Comparison of ENCODE assay signal across 8 cellular contexts in genomic region chr11:36594316-36594989, GRCh38. TPM values are rescaled to one million over a fixed set of nuclear protein-coding genes. Genes with fewer than 3 reads are reported as not detected.
DNase-seq lines count a peak whose midpoint lies in the region; ATAC-seq, FAIRE-seq and TF ChIP-seq lines count a peak whose summit lies in the region.

Gene IFTAP, plus strand, starts transcription at chr11:36594502. Its CDS starts 15,602 bp downstream, at chr11:36610104.

- POLR2A ChIA-PET in A673 (lab: Charles Lee; ENCODE audit: low non-redundant PET): interaction anchor here (0.6 kb wide), 1 partner anchor 1103 kb away, joined by 3 read pairs; no protein-coding TSS in a partner anchor

- ATAC-seq in GM18517 (IDR thresholded peaks at IDR 0.05; ENCODE audit: unreplicated experiment): peak; percentile 91
- ATAC-seq in HG03139 (IDR thresholded peaks at IDR 0.05; ENCODE audit: unreplicated experiment): peak; percentile 57
- peak; percentile 100 for ATAC-seq in lung (ENCODE audit: insufficient read depth, low FRiP score)

- H3K36me3 ChIP-seq in A673 (ENCODE audit: insufficient read depth, low read length, poor library complexity, severe bottlenecking) (no peaks in the 10 kb centered on the region), lung (ENCODE audit: control insufficient read depth in 2 of 2, insufficient read depth in 2 of 2, low read length in 2 of 2) (no peaks in the 10 kb centered on the region)

- no peak for TF ChIP-seq CTCF in A673 (conservative IDR thresholded peaks at IDR 0.05; ENCODE audit: low read depth, low read length)
- no peak for TF ChIP-seq CTCF in lung (IDR thresholded peaks at IDR 0.05; ENCODE audit: control extremely low read depth, extremely low read depth)

- H3K4me3 ChIP-seq in A673 (ENCODE audit: low read depth, low read length, poor library complexity, severe bottlenecking) (peak within 1 kb of the TSS; percentile 61), lung (peak within 1 kb of the TSS; percentile 82)

- H3K4me1 ChIP-seq in A673 (ENCODE audit: insufficient read depth, low read length, poor library complexity, severe bottlenecking) (peaks cover 7% of the 10 kb centered on the region), lung (ENCODE audit: control insufficient read depth in 2 of 2, insufficient read depth in 2 of 2, low read length in 2 of 2) (peaks cover 0 to 2% of the 10 kb centered on the region in 2 donors)

- TSS peak; percentile 64 for BruUV-seq in A673 (replicated peaks; lab: Mats Ljungman, UMichigan)

- FAIRE-seq in endometrium (lab: Jason Lieb, UNC): peak; percentile 97

- peak; percentile 99 for DNase-seq in A673 (ENCODE audit: low spot score)
- peak; percentile 84 for DNase-seq in NCI-H226
- DNase-seq in activated CD4-positive, alpha-beta T cell treated with anti-CD3 and anti-CD28 coated beads, Interleukin-2, amount 50 U/mL, for 1 hour: peak; percentile 1
- DNase-seq in lung (ENCODE audit: low spot score): peak; percentile 54
- DNase-seq in stimulated activated CD8-positive, alpha-beta memory T cell treated with anti-CD3 and anti-CD28 coated beads, Interleukin-4, amount 100 ng/mL, for 48 hours: peak; percentile 32

- peaks cover 38% of the 10 kb centered on the region for H3K27me3 ChIP-seq in A673 (replicated peaks; ENCODE audit: insufficient read depth, low read depth, low read length, poor library complexity)
- H3K27me3 ChIP-seq in lung (ENCODE audit: control insufficient read depth, insufficient read depth): no peaks in the 10 kb centered on the region

- CTCF ChIA-PET in A673 (lab: Charles Lee): interaction anchor here (1.0 kb wide), 2 partner anchors 31 to 153 kb away, joined by 3 to 5 read pairs; no protein-coding TSS in a partner anchor

- H3K9me3 ChIP-seq in A673 (ENCODE audit: low read depth, low read length, poor library complexity, severe bottlenecking): no peaks in the 10 kb centered on the region
- H3K9me3 ChIP-seq in lung (ENCODE audit: control insufficient read depth in 2 of 2, insufficient read depth in 1 of 2, low read length in 1 of 2): no peaks in the 10 kb centered on the region

- WGBS in lung, 2 donors: 0 to 1% methylated on average over 29 of the region's 29 CpGs

- intact Hi-C loops in A673 (cut with micrococcal nuclease; ENCODE audit: unreplicated experiment): no loop called here

- peak within 1 kb of the TSS; percentile 1 for H3K27ac ChIP-seq in A673 (ENCODE audit: low read depth, low read length, poor library complexity, severe bottlenecking)
- peak within 1 kb of the TSS; percentile 27 to 82 for H3K27ac ChIP-seq in lung (ENCODE audit: low read depth in 1 of 2, low read length in 1 of 2)

RNA-seq across cellular contexts. Expression of gene IFTAP, which starts in this region (rescaled TPM):
- total RNA-seq in A673 (2021) (25.3 and 30.3 TPM in 2 replicates), lung (10 to 100 TPM; 17.7 to 36.1 TPM)
- 10 to 100 TPM; 18.4 to 30.7 TPM for polyA plus RNA-seq in lung

Comparison
In these comparisons a context has a peak if more than half of its experiments do, and no peak if none do; other contexts are left out.
1. Peak in every context shown above with its lines: DNase-seq, ATAC-seq, H3K4me3 ChIP-seq and H3K27ac ChIP-seq.
2. DNase-seq: peak in every context shown above with its lines; median percentile 99 in A673; 84 in NCI-H226; 54 in lung; 32 in stimulated activated CD8-positive, alpha-beta memory T cell treated with anti-CD3 and anti-CD28 coated beads, Interleukin-4, amount 100 ng/mL, for 48 hours; 1 in activated CD4-positive, alpha-beta T cell treated with anti-CD3 and anti-CD28 coated beads, Interleukin-2, amount 50 U/mL, for 1 hour.